8 cellular contexts compared by ENCODE assay signal in the genomic region with DNA sequence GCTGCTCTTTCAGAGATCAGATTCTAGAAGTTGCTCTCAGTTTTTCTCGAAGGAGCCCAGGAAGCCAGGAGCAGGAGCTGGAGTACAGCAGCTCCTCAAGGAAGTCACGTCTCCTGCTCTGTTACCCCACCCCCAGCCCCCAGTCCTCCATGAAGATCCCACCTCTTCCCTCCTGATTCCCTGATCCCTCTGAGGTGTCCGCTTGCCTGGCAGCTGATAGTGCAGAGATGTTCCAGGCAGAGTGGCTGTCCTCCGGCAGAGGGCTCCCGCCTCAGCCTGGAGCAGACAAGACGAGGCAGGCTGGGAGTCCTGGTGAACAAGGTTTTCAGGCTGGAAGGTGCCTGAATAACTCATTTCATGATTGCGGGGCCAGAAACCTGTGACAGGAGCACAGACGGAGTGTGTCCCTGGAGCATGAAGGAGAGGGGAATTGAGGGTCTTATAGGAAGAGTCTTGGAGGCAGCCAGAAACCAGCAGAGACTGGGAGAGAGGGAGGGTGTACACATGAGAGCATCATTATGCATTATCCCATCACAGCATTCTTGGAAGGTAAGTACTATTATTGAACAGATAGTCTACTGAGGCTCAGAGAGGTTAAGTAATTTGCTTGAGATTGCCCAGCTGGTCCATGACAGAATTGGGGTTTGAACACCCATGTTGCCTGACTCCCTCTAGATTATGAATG. TPM values are rescaled to one million over a fixed set of nuclear protein-coding genes. Genes with fewer than 3 reads are reported as not detected.
DNase-seq lines count a peak whose midpoint lies in the region; ATAC-seq and TF ChIP-seq lines count a peak whose summit lies in the region.

No MANE protein-coding gene starts in this region.

- TF ChIP-seq CTCF in Caco-2 (IDR thresholded peaks at IDR 0.05; ENCODE audit: insufficient read depth in 1 of 2, low read depth in 1 of 2, low read length in 1 of 2, severe bottlenecking in 1 of 2, unreplicated experiment in 1 of 2) (peak; percentile 37 to 71), endothelial cell (IDR thresholded peaks at IDR 0.05; ENCODE audit: unreplicated experiment) (no peak), lung (IDR thresholded peaks at IDR 0.05; ENCODE audit: control extremely low read depth, extremely low read depth) (peak; percentile 43)

- no peak overlapping the region for H3K4me3 ChIP-seq in Caco-2 (ENCODE audit: low read depth, low read length)
- H3K4me3 ChIP-seq in HUES48 (ENCODE audit: low read depth, low read length): peak overlapping the region; percentile 51
- H3K4me3 ChIP-seq in lung: no peak overlapping the region

- intact Hi-C loops in Caco-2 (cut with micrococcal nuclease; ENCODE audit: unreplicated experiment): loop anchor here (1.0 kb wide), 1 partner anchor 180 kb away; no protein-coding TSS in a partner anchor

- WGBS in lung, 2 donors: 12 to 16% methylated on average over 8 of the region's 8 CpGs

- peak; percentile 65 for DNase-seq in Caco-2
- no peak for DNase-seq in T-helper 17 cell
- DNase-seq in endothelial cell (ENCODE audit: low spot score): peak; percentile 74
- DNase-seq in lung (ENCODE audit: low spot score): peak; percentile 41
- peak; percentile 74 for DNase-seq in stromal cell of bone marrow (ENCODE audit: low read depth)

- H3K36me3 ChIP-seq in Caco-2 (ENCODE audit: control insufficient read depth, insufficient read depth, low read length) (no peaks in the 10 kb centered on the region), HUES48 (ENCODE audit: control insufficient read depth, insufficient read depth, low read length) (no peaks in the 10 kb centered on the region), lung (ENCODE audit: control insufficient read depth in 2 of 2, insufficient read depth in 2 of 2, low read length in 2 of 2) (no peaks in the 10 kb centered on the region)

- CTCF ChIA-PET in Caco-2 (lab: Charles Lee): interaction anchor here (0.6 to 0.8 kb wide), 2 partner anchors 51 to 139 kb away, joined by 3 to 4 read pairs; no protein-coding TSS in a partner anchor

- H3K27me3 Mint-ChIP-seq in Caco-2 (ENCODE audit: insufficient read depth, unreplicated experiment) (peaks cover 14% of the 10 kb centered on the region), T-helper 17 cell (peaks cover 80% of the 10 kb centered on the region), endothelial cell (ENCODE audit: unreplicated experiment) (peaks cover 9% of the 10 kb centered on the region)

- H3K27me3 ChIP-seq in Caco-2 (replicated peaks; ENCODE audit: control insufficient read depth, insufficient read depth, low read length): peaks cover 4% of the 10 kb centered on the region; the same call in 1 of the 2 replicates
- H3K27me3 ChIP-seq in HUES48 (ENCODE audit: control insufficient read depth, insufficient read depth, low read length): peaks cover 49% of the 10 kb centered on the region
- H3K27me3 ChIP-seq in lung (ENCODE audit: control insufficient read depth, insufficient read depth): no peaks in the 10 kb centered on the region

- H3K4me1 ChIP-seq in Caco-2 (no peaks in the 10 kb centered on the region), HUES48 (ENCODE audit: control insufficient read depth, insufficient read depth, low read length) (peaks cover 3% of the 10 kb centered on the region; the same call in 1 of the 2 replicates), lung (ENCODE audit: control insufficient read depth in 2 of 2, insufficient read depth in 2 of 2, low read length in 2 of 2) (peaks cover 0 to 5% of the 10 kb centered on the region in 2 donors)

- no peaks in the 10 kb centered on the region for H3K9me3 Mint-ChIP-seq in Caco-2 (ENCODE audit: unreplicated experiment)
- no peaks in the 10 kb centered on the region for H3K9me3 Mint-ChIP-seq in endothelial cell (ENCODE audit: unreplicated experiment)

- no peak overlapping the region for H3K27ac Mint-ChIP-seq in Caco-2 (ENCODE audit: unreplicated experiment)
- peak overlapping the region; percentile 47 for H3K27ac Mint-ChIP-seq in T-helper 17 cell
- H3K27ac Mint-ChIP-seq in endothelial cell (ENCODE audit: unreplicated experiment): no peak overlapping the region

- H3K36me3 Mint-ChIP-seq in Caco-2 (ENCODE audit: insufficient read depth, unreplicated experiment): no peaks in the 10 kb centered on the region
- peaks cover 4% of the 10 kb centered on the region for H3K36me3 Mint-ChIP-seq in T-helper 17 cell (ENCODE audit: low read depth)
- no peaks in the 10 kb centered on the region for H3K36me3 Mint-ChIP-seq in endothelial cell (ENCODE audit: low read depth, unreplicated experiment)

- BruUV-seq in Caco-2 (replicated peaks; lab: Mats Ljungman, UMichigan): no TSS peak

- H3K27ac ChIP-seq in HUES48 (ENCODE audit: low read depth, low read length) (no peak overlapping the region), lung (ENCODE audit: low read depth in 1 of 2, low read length in 1 of 2) (no peak overlapping the region)

- POLR2A ChIA-PET in Caco-2 (lab: Charles Lee): interaction anchor here (0.5 kb wide), 1 partner anchor 117 kb away, joined by 4 read pairs; a partner anchor contains a TSS

- H3K4me3 Mint-ChIP-seq in Caco-2 (ENCODE audit: unreplicated experiment): peak overlapping the region; percentile 27
- H3K4me3 Mint-ChIP-seq in T-helper 17 cell: peak overlapping the region; percentile 77
- peak overlapping the region; percentile 34 for H3K4me3 Mint-ChIP-seq in endothelial cell (ENCODE audit: unreplicated experiment)

- H3K9me3 ChIP-seq in Caco-2: no peaks in the 10 kb centered on the region
- H3K9me3 ChIP-seq in HUES48 (ENCODE audit: control insufficient read depth, insufficient read depth, low read length): no peaks in the 10 kb centered on the region
- no peaks in the 10 kb centered on the region for H3K9me3 ChIP-seq in T-helper 17 cell (ENCODE audit: control insufficient read depth, low read length, poor library complexity, severe bottlenecking)
- no peaks in the 10 kb centered on the region for H3K9me3 ChIP-seq in lung (ENCODE audit: control insufficient read depth in 2 of 2, insufficient read depth in 1 of 2, low read length in 1 of 2)

- no peak overlapping the region for H3K9ac ChIP-seq in HUES48 (ENCODE audit: low read depth, low read length)

- H3K4me1 Mint-ChIP-seq in Caco-2 (ENCODE audit: low read depth, unreplicated experiment) (no peaks in the 10 kb centered on the region), T-helper 17 cell (peaks cover 11% of the 10 kb centered on the region), endothelial cell (ENCODE audit: unreplicated experiment) (peaks cover 13% of the 10 kb centered on the region)

- ATAC-seq in T-helper 17 cell (no peak), lung (ENCODE audit: insufficient read depth, low FRiP score) (peak; percentile 58), GM19467 (IDR thresholded peaks at IDR 0.05; ENCODE audit: unreplicated experiment) (no peak), HG02571 (IDR thresholded peaks at IDR 0.05; ENCODE audit: unreplicated experiment) (no peak)

RNA-seq across cellular contexts. Expression of a gene that starts 1.2 kb away (rescaled TPM):
- 1.3 and 1.6 TPM in 2 replicates for total RNA-seq in Caco-2 (2022)
- not detected for total RNA-seq in T-helper 17 cell
- 0.90 TPM for total RNA-seq in endothelial cell (ENCODE audit: unreplicated experiment)
- total RNA-seq in lung: 1 to 10 TPM; 5.6 to 8.3 TPM
- 1 to 10 TPM; 2.3 to 3.7 TPM for polyA plus RNA-seq in lung

Comparison
In these comparisons a context has a peak if more than half of its experiments do, and no peak if none do; other contexts are left out.
1. DNase-seq: peak in Caco-2 (2 of 2), endothelial cell (single experiment), lung (single experiment) and stromal cell of bone marrow (single experiment); none in T-helper 17 cell (0 of 3).
2. H3K4me3 Mint-ChIP-seq: peak in every context shown above with its lines; median percentile 77 in T-helper 17 cell; 34 in endothelial cell; 27 in Caco-2.